Comparison of ENCODE assay signal across 27 cellular contexts in genomic region chr2:236254021-236254420, GRCh38. TPM values are rescaled to one million over a fixed set of nuclear protein-coding genes. Genes with fewer than 3 reads are reported as not detected.
"Had no signal": no experiment of that assay in that cellular context is flagged by ENCODE, and none has a peak within 500 bp of the region (broad histone marks: within the 10 kb centered on the region; RNA-seq: fewer than 3 reads in every experiment).

No MANE protein-coding gene starts in this region.

- H3K4me3 Mint-ChIP-seq: activated B cell treated with CpG ODN at 0.5 μM for 24 hours; activated CD4-positive, alpha-beta T cell treated with anti-CD3 and anti-CD28 coated beads, Interleukin-2, amount 10 ng/mL, durations not matched to agents 24 days and 14 days; activated naive CD4-positive, alpha-beta T cell treated with anti-CD3 and anti-CD28 coated beads for 36 hours; activated naive CD8-positive, alpha-beta T cell; activated T-helper 17 cell treated with anti-CD3 and anti-CD28 coated beads, Interleukin-2, amount 50 U/mL, for 72 hours; T-helper 17 cell had no signal

- H3K9me3 Mint-ChIP-seq: activated B cell treated with CpG ODN at 0.5 μM for 24 hours; activated CD4-positive, alpha-beta T cell treated with anti-CD3 and anti-CD28 coated beads, Interleukin-2, amount 10 ng/mL, durations not matched to agents 24 days and 14 days; activated naive CD4-positive, alpha-beta T cell treated with anti-CD3 and anti-CD28 coated beads for 36 hours; activated T-helper 17 cell treated with anti-CD3 and anti-CD28 coated beads, Interleukin-2, amount 50 U/mL, for 72 hours had no signal

- H3K4me1 Mint-ChIP-seq: activated B cell treated with CpG ODN at 0.5 μM for 24 hours; activated CD4-positive, alpha-beta T cell treated with anti-CD3 and anti-CD28 coated beads, Interleukin-2, amount 10 ng/mL, durations not matched to agents 24 days and 14 days; activated T-helper 17 cell treated with anti-CD3 and anti-CD28 coated beads, Interleukin-2, amount 50 U/mL, for 72 hours; T-helper 17 cell had no signal

- H3K9me3 ChIP-seq: Peyer's patch, SJSA1 had no signal

- ATAC-seq: activated T-helper 17 cell treated with anti-CD3 and anti-CD28 coated beads, Interleukin-2, amount 50 U/mL, for 72 hours; T-helper 17 cell had no signal

- H3K27ac ChIP-seq: brain microvascular endothelial cell, cardiac muscle cell, Peyer's patch, RWPE1, SJSA1 had no signal

- H3K27ac Mint-ChIP-seq: activated B cell treated with CpG ODN at 0.5 μM for 24 hours; activated CD4-positive, alpha-beta T cell treated with anti-CD3 and anti-CD28 coated beads, Interleukin-2, amount 10 ng/mL, durations not matched to agents 24 days and 14 days; activated naive CD4-positive, alpha-beta T cell treated with anti-CD3 and anti-CD28 coated beads for 36 hours; activated naive CD8-positive, alpha-beta T cell; activated T-helper 17 cell treated with anti-CD3 and anti-CD28 coated beads, Interleukin-2, amount 50 U/mL, for 72 hours; T-helper 17 cell had no signal

- H3K36me3 ChIP-seq: brain microvascular endothelial cell, cardiac muscle cell, Peyer's patch, SJSA1 had no signal

- H3K27me3 ChIP-seq: brain microvascular endothelial cell, cardiac muscle cell, Peyer's patch, SJSA1 had no signal

- FAIRE-seq: astrocyte had no signal

- DNase-seq: activated B cell treated with CpG ODN at 0.5 μM for 24 hours; activated CD4-positive, alpha-beta T cell treated with anti-CD3 and anti-CD28 coated beads for 1 hour; activated CD4-positive, alpha-beta T cell treated with anti-CD3 and anti-CD28 coated beads, Interleukin-2, amount 10 ng/mL, durations not matched to agents 24 days and 14 days; activated CD4-positive, alpha-beta T cell treated with anti-CD3 and anti-CD28 coated beads, Interleukin-2, amount 50 U/mL, for 48 hours; activated gamma-delta T cell; activated naive CD4-positive, alpha-beta T cell treated with anti-CD3 and anti-CD28 coated beads for 36 hours; activated T-cell treated with anti-CD3 and anti-CD28 coated beads for 4 hours; activated T-cell treated with anti-CD3 and anti-CD28 coated beads, Interleukin-2, amount 50 U/mL, for 48 hours; amygdala; brain microvascular endothelial cell; MM.1S; NCI-H1105 treated with DMSO at 0.1 percent for 48 hours; NCI-H1436 treated with DMSO at 0.1 percent for 48 hours; NCI-H187; NCI-H2081; NCI-H510A treated with DMSO at 0.1 percent for 48 hours; NCI-H69; Peyer's patch; Right ventricle myocardium superior; T-helper 17 cell; T-helper 9 cell had no signal

- H3K36me3 Mint-ChIP-seq: activated naive CD8-positive, alpha-beta T cell had no signal

- H3K4me3 ChIP-seq: cardiac muscle cell, Peyer's patch, SJSA1 had no signal

- H3K4me1 ChIP-seq: Peyer's patch had no signal

RNA-seq across cellular contexts. Expression of gene ASB18, which starts 10.2 kb away (rescaled TPM):
- total RNA-seq: activated B cell treated with CpG ODN at 0.5 μM for 24 hours; activated CD4-positive, alpha-beta T cell treated with anti-CD3 and anti-CD28 coated beads, Interleukin-2, amount 10 ng/mL, durations not matched to agents 24 days and 14 days; activated naive CD4-positive, alpha-beta T cell treated with anti-CD3 and anti-CD28 coated beads for 36 hours; activated T-helper 17 cell treated with anti-CD3 and anti-CD28 coated beads, Interleukin-2, amount 50 U/mL, for 72 hours; astrocyte; cardiac muscle cell; Peyer's patch; T-helper 17 cell had no signal
